In the genomic region with DNA sequence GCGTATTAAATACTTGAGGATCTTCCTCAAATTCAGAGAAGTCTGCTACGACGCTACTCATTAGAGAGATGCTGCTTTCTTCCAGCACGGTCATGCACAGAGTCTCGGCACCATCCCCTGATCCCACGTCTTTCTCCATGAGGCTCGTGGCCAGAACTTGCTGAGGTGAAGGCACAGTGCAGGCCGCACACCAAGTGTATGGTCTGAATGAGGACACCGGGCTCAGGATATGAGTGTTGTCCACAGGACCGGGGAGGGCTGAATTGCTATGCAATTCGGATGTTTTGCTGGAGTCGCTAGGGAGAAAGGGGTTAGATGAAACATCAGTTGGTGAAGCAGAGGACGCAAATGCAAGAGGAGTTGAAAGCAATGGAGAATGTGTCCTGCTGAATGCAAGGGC, we compare ENCODE assay signal across 22 cellular contexts.
"Had no signal": no experiment of that assay in that cellular context is flagged by ENCODE, and none has a peak within 500 bp of the region (broad histone marks: within the 10 kb centered on the region; RNA-seq: fewer than 3 reads in every experiment).

No MANE protein-coding gene starts in this region.

- H3K4me1 ChIP-seq: adrenal gland, body of pancreas had no signal

- H3K9me3 ChIP-seq: adrenal gland, body of pancreas had no signal

- DNase-seq: activated CD4-positive, alpha-beta memory T cell treated with anti-CD3 and anti-CD28 coated beads, Interleukin-2, amount 10 ng/mL, durations not matched to agents 7 days and 5 days; activated CD4-positive, alpha-beta T cell treated with anti-CD3 and anti-CD28 coated beads for 1 hour; activated CD4-positive, alpha-beta T cell treated with anti-CD3 and anti-CD28 coated beads for 4 hours; activated CD4-positive, alpha-beta T cell treated with anti-CD3 and anti-CD28 coated beads, Interleukin-2, amount 10 ng/mL, durations not matched to agents 7 days and 5 days; activated CD4-positive, alpha-beta T cell treated with anti-CD3 and anti-CD28 coated beads, Interleukin-2, amount 50 U/mL, for 4 hours; activated CD8-positive, alpha-beta memory T cell treated with anti-CD3 and anti-CD28 coated beads, Interleukin-2, amount 50 U/mL, for 4 hours; activated effector memory CD4-positive, alpha-beta T cell treated with anti-CD3 and anti-CD28 coated beads, Interleukin-2, amount 50 U/mL, for 16 hours; activated naive CD4-positive, alpha-beta T cell treated with anti-CD3 and anti-CD28 coated beads for 36 hours; activated naive CD8-positive, alpha-beta T cell treated with anti-CD3 and anti-CD28 coated beads for 36 hours; activated naive CD8-positive, alpha-beta T cell treated with anti-CD3 and anti-CD28 coated beads, Interleukin-2, amount 50 U/mL, for 24 hours; activated T-cell treated with anti-CD3 and anti-CD28 coated beads, Interleukin-2, amount 50 U/mL, for 1 hour; activated T-cell treated with anti-CD3 and anti-CD28 coated beads, Interleukin-2, amount 50 U/mL, for 48 hours; aorta; body of pancreas; caudate nucleus; effector memory CD4-positive, alpha-beta T cell; endodermal cell; foreskin fibroblast; head of caudate nucleus; T-helper 2 cell had no signal

- H3K27ac ChIP-seq: adrenal gland, body of pancreas had no signal

- ATAC-seq: activated naive CD8-positive, alpha-beta T cell treated with anti-CD3 and anti-CD28 coated beads, Interleukin-2, amount 50 U/mL, for 24 hours; body of pancreas; esophagus mucosa had no signal

- H3K36me3 ChIP-seq: adrenal gland had no signal

- H3K4me3 ChIP-seq: adrenal gland, body of pancreas had no signal

- H3K27me3 ChIP-seq: adrenal gland, body of pancreas had no signal
